Comparison of ENCODE assay signal across 36 cellular contexts in genomic region chr20:1462834-1463233, GRCh38. TPM values are rescaled to one million over a fixed set of nuclear protein-coding genes. Genes with fewer than 3 reads are reported as not detected.
DNase-seq lines count a peak whose midpoint lies in the region; TF ChIP-seq lines count a peak whose summit lies in the region.
"Had no signal": no experiment of that assay in that cellular context is flagged by ENCODE, and none has a peak within 500 bp of the region (broad histone marks: within the 10 kb centered on the region; RNA-seq: fewer than 3 reads in every experiment).

No MANE protein-coding gene starts in this region.

- DNase-seq in GM06990 (ENCODE audit: extremely low read depth, insufficient read length) (peak; percentile 24), MM.1S (peak; percentile 25), NOMO-1 treated with dmso at 0.1 percent for 144 hours (lab: John Stamatoyannopoulos, UW; ENCODE audit: unreplicated experiment) (peak; percentile 14), endothelial cell (ENCODE audit: low spot score) (no peak), GF-D8 (lab: John Stamatoyannopoulos, UW) (no peak), SK-N-DZ (ENCODE audit: low spot score) (no peak)
- no peak for DNase-seq in activated CD8-positive, alpha-beta memory T cell treated with anti-CD3 and anti-CD28 coated beads, Interleukin-2, amount 50 U/mL, for 4 hours
- DNase-seq: ACHN; activated CD4-positive, alpha-beta T cell treated with anti-CD3 and anti-CD28 coated beads for 1 hour; activated CD8-positive, alpha-beta T cell treated with anti-CD3 and anti-CD28 coated beads for 36 hours; activated naive CD4-positive, alpha-beta T cell treated with anti-CD3 and anti-CD28 coated beads for 36 hours; CD8-positive, alpha-beta memory T cell; dorsolateral prefrontal cortex; EL; gastrocnemius medialis; GM23248; HFFc6; kidney glomerular epithelial cell; lower lobe of right lung; naive thymus-derived CD8-positive, alpha-beta T cell; NCI-H1436 treated with DMSO at 0.1 percent for 48 hours; NCI-H446; NCI-H774; occipital lobe; spleen; stimulated activated CD8-positive, alpha-beta memory T cell treated with anti-CD3 and anti-CD28 coated beads, Interleukin-4, amount 100 ng/mL, for 48 hours; stimulated activated naive CD8-positive, alpha-beta T cell treated with anti-CD3 and anti-CD28 coated beads, Interleukin-15, amount 100 ng/mL, for 72 hours; T-helper 2 cell had no signal

- H3K36me3 Mint-ChIP-seq in endothelial cell (ENCODE audit: low read depth, unreplicated experiment) = peaks cover 50% of the 10 kb centered on the region

- no peaks in the 10 kb centered on the region for H3K9me3 Mint-ChIP-seq in endothelial cell (ENCODE audit: unreplicated experiment)
- H3K9me3 Mint-ChIP-seq: activated CD8-positive, alpha-beta T cell treated with anti-CD3 and anti-CD28 coated beads for 36 hours; activated naive CD4-positive, alpha-beta T cell treated with anti-CD3 and anti-CD28 coated beads for 36 hours; CD8-positive, alpha-beta memory T cell; HFFc6; naive thymus-derived CD8-positive, alpha-beta T cell; stimulated activated naive CD8-positive, alpha-beta T cell treated with anti-CD3 and anti-CD28 coated beads, Interleukin-15, amount 100 ng/mL, for 72 hours had no signal

- H3K27me3 ChIP-seq in GM06990 (replicated peaks; ENCODE audit: control insufficient read depth, insufficient read depth, low read length) = no peaks in the 10 kb centered on the region
- peaks cover 5% of the 10 kb centered on the region for H3K27me3 ChIP-seq in MM.1S (replicated peaks; ENCODE audit: insufficient read depth, low read length)
- H3K27me3 ChIP-seq: breast epithelium, dorsolateral prefrontal cortex, gastrocnemius medialis, right lobe of liver, spleen had no signal

- H3K4me3 Mint-ChIP-seq in endothelial cell (ENCODE audit: unreplicated experiment) = peak overlapping the region; percentile 7
- H3K4me3 Mint-ChIP-seq: activated CD8-positive, alpha-beta T cell treated with anti-CD3 and anti-CD28 coated beads for 36 hours; activated naive CD4-positive, alpha-beta T cell treated with anti-CD3 and anti-CD28 coated beads for 36 hours; HFFc6; naive thymus-derived CD8-positive, alpha-beta T cell; stimulated activated naive CD8-positive, alpha-beta T cell treated with anti-CD3 and anti-CD28 coated beads, Interleukin-15, amount 100 ng/mL, for 72 hours had no signal

- peaks cover 11% of the 10 kb centered on the region for H3K27me3 Mint-ChIP-seq in endothelial cell (ENCODE audit: unreplicated experiment)
- H3K27me3 Mint-ChIP-seq: activated CD8-positive, alpha-beta T cell treated with anti-CD3 and anti-CD28 coated beads for 36 hours; CD8-positive, alpha-beta memory T cell had no signal

- no peak overlapping the region for H3K4me2 ChIP-seq in MM.1S (ENCODE audit: low read depth, low read length)

- H3K27ac Mint-ChIP-seq in endothelial cell (ENCODE audit: unreplicated experiment) = no peak overlapping the region
- H3K27ac Mint-ChIP-seq: activated CD8-positive, alpha-beta T cell treated with anti-CD3 and anti-CD28 coated beads for 36 hours; activated naive CD4-positive, alpha-beta T cell treated with anti-CD3 and anti-CD28 coated beads for 36 hours; HFFc6; stimulated activated naive CD8-positive, alpha-beta T cell treated with anti-CD3 and anti-CD28 coated beads, Interleukin-15, amount 100 ng/mL, for 72 hours had no signal

- peaks cover 26% of the 10 kb centered on the region for H3K4me1 Mint-ChIP-seq in endothelial cell (ENCODE audit: unreplicated experiment)

- H3K9me3 ChIP-seq in MM.1S (replicated peaks; ENCODE audit: insufficient read depth, low read length) = no peaks in the 10 kb centered on the region
- H3K9me3 ChIP-seq: breast epithelium, gastrocnemius medialis, lower lobe of right lung, prostate gland, right lobe of liver, spleen, thoracic aorta had no signal

- H3F3A ChIP-seq in MM.1S (ENCODE audit: insufficient read depth, low read length) = no peaks in the 10 kb centered on the region

- no peak overlapping the region for H3K4me3 ChIP-seq in GM06990 (replicated peaks; ENCODE audit: low read depth, low read length)
- no peak overlapping the region for H3K4me3 ChIP-seq in MM.1S (ENCODE audit: low read length)
- H3K4me3 ChIP-seq: breast epithelium, dorsolateral prefrontal cortex, gastrocnemius medialis, GM23248, lower lobe of right lung, prostate gland, right lobe of liver, spleen, thoracic aorta had no signal

- peaks cover 24% of the 10 kb centered on the region for H3K4me1 ChIP-seq in MM.1S (ENCODE audit: low read length)

- peaks cover 30% of the 10 kb centered on the region for H4K20me1 ChIP-seq in MM.1S (ENCODE audit: insufficient read depth, low read length)

- no peaks in the 10 kb centered on the region for H3K9me2 ChIP-seq in MM.1S (replicated peaks; ENCODE audit: insufficient read depth, low read length)

- no peak overlapping the region for H2AFZ ChIP-seq in MM.1S (ENCODE audit: low read length)
- H2AFZ ChIP-seq: GM23248 had no signal

- H3K79me2 ChIP-seq in MM.1S (ENCODE audit: low read length) = peaks cover 84% of the 10 kb centered on the region

- no peak overlapping the region for H3K9ac ChIP-seq in MM.1S (ENCODE audit: low read length)
- H3K9ac ChIP-seq: GM23248 had no signal

- no peak for TF ChIP-seq CTCF in GM06990 (IDR thresholded peaks at IDR 0.05; ENCODE audit: insufficient read depth, low read length, poor library complexity, severe bottlenecking)
- TF ChIP-seq CTCF in MM.1S (IDR thresholded peaks at IDR 0.05; ENCODE audit: low read length) = no peak
- no peak for TF ChIP-seq CTCF in endothelial cell (IDR thresholded peaks at IDR 0.05; ENCODE audit: unreplicated experiment)

- H3K27ac ChIP-seq in MM.1S (ENCODE audit: low read length) = no peak overlapping the region
- H3K27ac ChIP-seq: breast epithelium, dorsolateral prefrontal cortex, gastrocnemius medialis, GM23248, lower lobe of right lung, prostate gland, right lobe of liver, spleen, thoracic aorta had no signal

- peaks cover 2% of the 10 kb centered on the region for H3K36me3 ChIP-seq in GM06990 (ENCODE audit: control insufficient read depth, insufficient read depth, low read length)
- peaks cover 16% of the 10 kb centered on the region for H3K36me3 ChIP-seq in MM.1S (replicated peaks; ENCODE audit: insufficient read depth, low read length)
- H3K36me3 ChIP-seq: breast epithelium had no signal

RNA-seq across cellular contexts. Expression of gene NSFL1C, which starts 3.8 kb away (rescaled TPM):
- total RNA-seq in endothelial cell (ENCODE audit: unreplicated experiment) = 104 TPM
- polyA plus RNA-seq in SK-N-DZ (2014; cell fraction: cytosol; rRNA removed) = 19.0 and 20.8 TPM in 2 replicates
- 30.2 and 45.4 TPM in 2 replicates for polyA plus RNA-seq in SK-N-DZ (2014; cell fraction: nucleus; rRNA removed)

RNA-seq across cellular contexts. Expression of gene SIRPB2, which starts 28.4 kb away (rescaled TPM):
- total RNA-seq in endothelial cell (ENCODE audit: unreplicated experiment) = 41.5 TPM
- polyA plus RNA-seq in SK-N-DZ (2014; cell fraction: cytosol; rRNA removed) = not detected in 2 replicates
- polyA plus RNA-seq in SK-N-DZ (2014; cell fraction: nucleus; rRNA removed) = not detected in 2 replicates
- total RNA-seq: activated CD8-positive, alpha-beta T cell treated with anti-CD3 and anti-CD28 coated beads for 36 hours; activated naive CD4-positive, alpha-beta T cell treated with anti-CD3 and anti-CD28 coated beads for 36 hours; CD8-positive, alpha-beta memory T cell; chondrocyte; fibroblast of lung; GM23248; HFFc6; HT-29; naive thymus-derived CD8-positive, alpha-beta T cell had no signal
- polyA plus RNA-seq: BJ; CD8-positive, alpha-beta memory T cell; fibroblast of lung; GM23248; naive thymus-derived CD8-positive, alpha-beta T cell had no signal

Comparison
In these comparisons a context has a peak if more than half of its experiments do, and no peak if none do; other contexts are left out.
1. DNase-seq: peak in GM06990 (single experiment), MM.1S (single experiment) and NOMO-1 treated with dmso at 0.1 percent for 144 hours (single experiment); none in endothelial cell (single experiment), GF-D8 (single experiment), activated CD8-positive, alpha-beta memory T cell treated with anti-CD3 and anti-CD28 coated beads, Interleukin-2, amount 50 U/mL, for 4 hours (single experiment) and SK-N-DZ (single experiment).